Comparison of ENCODE assay signal across 1 cellular context in genomic region chr14:64503434-64504309, GRCh38.
TF ChIP-seq lines count a peak whose summit lies in the region.

Gene ZBTB25, minus strand, starts transcription at chr14:64503838. Its CDS starts 13,305 bp downstream, at chr14:64490533.

TF ChIP-seq in SK-N-SH, 30 proteins besides CTCF, POLR2A, EP300 and RAD21 (continued from another document):
- TF ChIP-seq MAX (IDR thresholded peaks at IDR 0.05; ENCODE audit: low read depth): peak; percentile 73
- no peak; the same call in 1 of the 2 replicates for TF ChIP-seq NFIC (IDR thresholded peaks at IDR 0.05; ENCODE audit: borderline replicate concordance)
- TF ChIP-seq FOSL2 (IDR thresholded peaks at IDR 0.05; ENCODE audit: borderline replicate concordance, low read depth): no peak
- TF ChIP-seq USF2 (IDR thresholded peaks at IDR 0.05; ENCODE audit: borderline replicate concordance, low read depth, low read length): peak; percentile 74
- no peak; the same call in 1 of the 2 replicates for TF ChIP-seq RXRA (IDR thresholded peaks at IDR 0.05; ENCODE audit: borderline replicate concordance, low read depth)
- TF ChIP-seq USF1 (IDR thresholded peaks at IDR 0.05; ENCODE audit: borderline replicate concordance, low read depth): peak; percentile 94
- peak; percentile 98 for TF ChIP-seq CHD2 (IDR thresholded peaks at IDR 0.05; ENCODE audit: low read length, partially characterized antibody)
- TF ChIP-seq SMC3 (IDR thresholded peaks at IDR 0.05; ENCODE audit: low read depth, low read length): no peak
- TF ChIP-seq FOXJ3 (CRISPR knock-in tag; IDR thresholded peaks at IDR 0.05): no peak
- no peak for TF ChIP-seq PBX3 (IDR thresholded peaks at IDR 0.05)
